In the genomic region with DNA sequence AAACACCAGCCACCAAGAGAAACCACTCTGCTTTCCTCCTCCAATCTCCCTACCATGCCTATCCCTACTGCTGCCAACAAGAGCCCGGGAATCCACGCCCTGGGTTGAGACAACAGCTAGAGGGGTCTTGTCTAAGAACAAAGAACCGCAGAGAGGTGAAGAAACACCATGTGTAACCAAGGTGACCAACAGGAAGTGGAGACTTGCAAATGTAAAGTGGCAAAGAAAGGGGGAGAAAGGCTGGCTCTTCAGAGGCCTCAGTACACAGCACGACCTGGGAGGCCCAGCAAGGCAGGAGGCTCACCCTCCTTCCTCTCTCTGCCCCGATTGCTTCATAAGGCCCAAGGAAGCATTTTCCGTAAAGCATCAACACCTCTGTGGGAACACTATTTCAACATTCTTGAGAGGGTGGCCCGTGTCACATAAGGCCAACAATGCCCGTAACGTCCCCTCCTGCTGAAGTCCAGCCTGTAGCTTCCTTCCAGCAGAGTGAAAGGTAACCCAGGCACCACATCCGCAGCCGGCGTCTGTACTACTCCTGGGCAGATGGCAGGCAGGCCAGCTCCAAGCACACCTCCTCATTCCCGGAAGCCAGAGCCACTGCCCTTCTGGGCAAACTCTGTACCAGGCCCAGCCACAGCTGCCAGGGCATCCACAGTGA, we compare ENCODE assay signal across 15 cellular contexts. TPM values are rescaled to one million over a fixed set of nuclear protein-coding genes. Genes with fewer than 3 reads are reported as not detected.
DNase-seq lines count a peak whose midpoint lies in the region; ATAC-seq and TF ChIP-seq lines count a peak whose summit lies in the region.
"Had no signal": no experiment of that assay in that cellular context is flagged by ENCODE, and none has a peak within 500 bp of the region (broad histone marks: within the 10 kb centered on the region; RNA-seq: fewer than 3 reads in every experiment).

No MANE protein-coding gene starts in this region.

- peaks cover 0 to 3% of the 10 kb centered on the region in 2 donors for H3K4me1 ChIP-seq in mucosa of rectum (ENCODE audit: control insufficient read depth in 2 of 2, insufficient read depth in 2 of 2, low read length in 2 of 2)
- H3K4me1 ChIP-seq: colonic mucosa had no signal

- DNase-seq in NOMO-1 treated with DMSO at 0.1 percent for 48 hours (lab: John Stamatoyannopoulos, UW; ENCODE audit: unreplicated experiment) (peak; percentile 89), glutamatergic neuron (no peak), UCSD-AML1 (lab: John Stamatoyannopoulos, UW; ENCODE audit: unreplicated experiment) (no peak), SK-N-DZ (ENCODE audit: low spot score) (no peak)
- DNase-seq: activated B cell treated with CpG ODN at 0.5 μM for 24 hours, AML-193, colonic mucosa, foreskin melanocyte, GOT3, NCI-H1105 treated with DMSO at 0.1 percent for 48 hours had no signal

- peak overlapping the region; percentile 89 for H3K27ac Mint-ChIP-seq in glutamatergic neuron (ENCODE audit: unreplicated experiment)
- H3K27ac Mint-ChIP-seq: activated B cell treated with CpG ODN at 0.5 μM for 24 hours had no signal

- H3K9me3 ChIP-seq in mucosa of rectum (ENCODE audit: control insufficient read depth in 2 of 2, low read length in 2 of 2) = no peaks in the 10 kb centered on the region
- H3K9me3 ChIP-seq: colonic mucosa had no signal

- no peaks in the 10 kb centered on the region for H3K27me3 ChIP-seq in mucosa of rectum (ENCODE audit: control insufficient read depth in 2 of 2, insufficient read depth in 2 of 2, low read length in 2 of 2)
- H3K27me3 ChIP-seq: colonic mucosa had no signal

- peak overlapping the region; percentile 61 for H3K4me3 Mint-ChIP-seq in glutamatergic neuron (ENCODE audit: unreplicated experiment)
- H3K4me3 Mint-ChIP-seq: activated B cell treated with CpG ODN at 0.5 μM for 24 hours had no signal

- H3K9ac ChIP-seq in mucosa of rectum (ENCODE audit: low read depth in 1 of 2, low read length in 2 of 2) = no peak overlapping the region

- peaks cover 7% of the 10 kb centered on the region for H3K27me3 Mint-ChIP-seq in glutamatergic neuron (ENCODE audit: unreplicated experiment)

- no peak for TF ChIP-seq CTCF in glutamatergic neuron (IDR thresholded peaks at IDR 0.05; ENCODE audit: partially characterized antibody, unreplicated experiment)

- H3K36me3 Mint-ChIP-seq in glutamatergic neuron (ENCODE audit: unreplicated experiment) = no peaks in the 10 kb centered on the region

- ATAC-seq in GM18511 (IDR thresholded peaks at IDR 0.05; ENCODE audit: unreplicated experiment) (peak; percentile 56), GM18517 (IDR thresholded peaks at IDR 0.05; ENCODE audit: unreplicated experiment) (no peak), HG03025 (IDR thresholded peaks at IDR 0.05; ENCODE audit: low FRiP score, unreplicated experiment) (no peak)

- H3K9me3 Mint-ChIP-seq in glutamatergic neuron (ENCODE audit: unreplicated experiment) = peaks cover 6% of the 10 kb centered on the region
- H3K9me3 Mint-ChIP-seq: activated B cell treated with CpG ODN at 0.5 μM for 24 hours had no signal

- peaks cover 55% of the 10 kb centered on the region for H3K4me1 Mint-ChIP-seq in glutamatergic neuron (ENCODE audit: low read depth, unreplicated experiment)
- H3K4me1 Mint-ChIP-seq: activated B cell treated with CpG ODN at 0.5 μM for 24 hours had no signal

- no peaks in the 10 kb centered on the region for H3K36me3 ChIP-seq in mucosa of rectum (ENCODE audit: control insufficient read depth in 2 of 2, insufficient read depth in 2 of 2, low read length in 2 of 2)
- H3K36me3 ChIP-seq: colonic mucosa had no signal

- H3K27ac ChIP-seq in mucosa of rectum (ENCODE audit: low read depth in 2 of 2, low read length in 2 of 2) = peak overlapping the region; percentile 1 to 19
- H3K27ac ChIP-seq: colonic mucosa had no signal

- no peak overlapping the region for H3K4me3 ChIP-seq in mucosa of rectum (ENCODE audit: low read length in 2 of 2)
- H3K4me3 ChIP-seq: colonic mucosa, skin epidermis had no signal

RNA-seq across cellular contexts. Expression of a gene that starts 18.3 kb away (rescaled TPM):
- 123 TPM for total RNA-seq in glutamatergic neuron (ENCODE audit: unreplicated experiment)
- 3.8 and 3.9 TPM in 2 replicates for polyA plus RNA-seq in SK-N-DZ (2014; cell fraction: cytosol; rRNA removed)
- polyA plus RNA-seq in SK-N-DZ (2014; cell fraction: nucleus; rRNA removed) = 1.5 and 3.0 TPM in 2 replicates
